Comparison of ENCODE assay signal across 17 cellular contexts in genomic region chr10:130430852-130431704, GRCh38.
DNase-seq lines count a peak whose midpoint lies in the region; ATAC-seq and TF ChIP-seq lines count a peak whose summit lies in the region.
"Had no signal": no experiment of that assay in that cellular context is flagged by ENCODE, and none has a peak within 500 bp of the region (broad histone marks: within the 10 kb centered on the region; RNA-seq: fewer than 3 reads in every experiment).

No MANE protein-coding gene starts in this region.

- TF ChIP-seq CTCF in H9 (conservative IDR thresholded peaks at IDR 0.05) (no peak), sigmoid colon (IDR thresholded peaks at IDR 0.05) (no peak), transverse colon (IDR thresholded peaks at IDR 0.05) (no peak)

- H2AK5ac ChIP-seq in H9 (ENCODE audit: insufficient read length, low read length) = no peak overlapping the region

- no peak overlapping the region for H3K27ac Mint-ChIP-seq in activated CD8-positive, alpha-beta memory T cell treated with anti-CD3 and anti-CD28 coated beads, Interleukin-2, amount 10 ng/mL, durations not matched to agents 7 days and 5 days
- H3K27ac Mint-ChIP-seq in H9 = peak overlapping the region in 1 of 3 experiments; percentile 79; a peak in 1 of 7 replicates
- H3K27ac Mint-ChIP-seq: CD8-positive, alpha-beta T cell; GM23338 had no signal

- H3K9me3 ChIP-seq in H9 (ENCODE audit: control insufficient read depth, low read depth, low read length) = no peaks in the 10 kb centered on the region
- no peaks in the 10 kb centered on the region for H3K9me3 ChIP-seq in sigmoid colon
- peaks cover 0 to 2% of the 10 kb centered on the region in 2 donors for H3K9me3 ChIP-seq in transverse colon

- CTCF ChIA-PET in activated CD8-positive, alpha-beta memory T cell treated with anti-CD3 and anti-CD28 coated beads, Interleukin-2, amount 10 ng/mL, durations not matched to agents 7 days and 5 days (lab: Charles Lee) = no interaction called here

- no peak overlapping the region for H4K5ac ChIP-seq in H9 (ENCODE audit: insufficient read length, low read depth, low read length)

- no peak overlapping the region; the same call in 1 of the 2 replicates for H3K14ac ChIP-seq in H9 (ENCODE audit: insufficient read depth, low read length)

- H3K18ac ChIP-seq in H9 (ENCODE audit: insufficient read length, low read depth, low read length) = no peak overlapping the region

- H2BK5ac ChIP-seq in H9 (ENCODE audit: insufficient read length, low read length) = no peak overlapping the region

- in situ Hi-C loops in transverse colon (cut with MboI; ENCODE audit: low pct_ligation_motif_present in 1 of 4, low pct_unique_long_range_greater_than_20kb in 1 of 4, low sequenced_read_pairs in 3 of 4) = no loop called here

- no peaks in the 10 kb centered on the region for H4K20me1 ChIP-seq in H9 (ENCODE audit: control insufficient read depth, insufficient read depth, insufficient read length)

- no peaks in the 10 kb centered on the region for H3K4me1 Mint-ChIP-seq in activated CD8-positive, alpha-beta memory T cell treated with anti-CD3 and anti-CD28 coated beads, Interleukin-2, amount 10 ng/mL, durations not matched to agents 7 days and 5 days
- H3K4me1 Mint-ChIP-seq in H9 = no peaks in the 10 kb centered on the region
- H3K4me1 Mint-ChIP-seq: CD14-positive monocyte, GM23338 had no signal

- H3K27me3 ChIP-seq in H9 (ENCODE audit: insufficient read depth, low read length) (no peaks in the 10 kb centered on the region; the same call in 1 of the 2 replicates), sigmoid colon (no peaks in the 10 kb centered on the region), transverse colon (no peaks in the 10 kb centered on the region)

- TF ChIP-seq POLR2A in sigmoid colon (IDR thresholded peaks at IDR 0.05) = no peak
- no peak for TF ChIP-seq POLR2A in transverse colon (IDR thresholded peaks at IDR 0.05)

- no peak for TF ChIP-seq EP300 in sigmoid colon (IDR thresholded peaks at IDR 0.05)
- TF ChIP-seq EP300 in transverse colon (IDR thresholded peaks at IDR 0.05; ENCODE audit: low read depth) = no peak

- H2BK15ac ChIP-seq in H9 (ENCODE audit: low read depth, low read length) = no peak overlapping the region

- H3T11ph ChIP-seq in H9 (ENCODE audit: low read length) = no peak overlapping the region

- peaks cover 2% of the 10 kb centered on the region for H3K9me3 Mint-ChIP-seq in activated CD8-positive, alpha-beta memory T cell treated with anti-CD3 and anti-CD28 coated beads, Interleukin-2, amount 10 ng/mL, durations not matched to agents 7 days and 5 days (ENCODE audit: low read depth)
- H3K9me3 Mint-ChIP-seq in H9 = peaks cover 4 to 5% of the 10 kb centered on the region in 2 experiments; a peak in 3 of 5 replicates
- H3K9me3 Mint-ChIP-seq: CD8-positive, alpha-beta T cell had no signal

- ATAC-seq in activated CD8-positive, alpha-beta memory T cell treated with anti-CD3 and anti-CD28 coated beads, Interleukin-2, amount 10 ng/mL, durations not matched to agents 7 days and 5 days = no peak
- ATAC-seq: CD8-positive, alpha-beta T cell; GM23338 had no signal

- no peak overlapping the region for H4K8ac ChIP-seq in H9 (replicated peaks; ENCODE audit: insufficient read length, low read depth, low read length)

- H3K4me3 ChIP-seq in sigmoid colon = no peak overlapping the region
- no peak overlapping the region for H3K4me3 ChIP-seq in transverse colon
- H3K4me3 ChIP-seq: GM23338 had no signal

- H3K9ac ChIP-seq in H9 (ENCODE audit: extremely low read depth, insufficient read length, low read length) = no peak overlapping the region

- no peaks in the 10 kb centered on the region for H3K79me1 ChIP-seq in H9 (ENCODE audit: insufficient read depth, low read depth, low read length, poor library complexity, severe bottlenecking)

- H3K4me3 Mint-ChIP-seq in activated CD8-positive, alpha-beta memory T cell treated with anti-CD3 and anti-CD28 coated beads, Interleukin-2, amount 10 ng/mL, durations not matched to agents 7 days and 5 days = no peak overlapping the region
- H3K4me3 Mint-ChIP-seq in H9 = no peak overlapping the region
- H3K4me3 Mint-ChIP-seq: CD14-positive monocyte; CD8-positive, alpha-beta T cell; GM23338 had no signal

- no peaks in the 10 kb centered on the region for H3K27me3 Mint-ChIP-seq in activated CD8-positive, alpha-beta memory T cell treated with anti-CD3 and anti-CD28 coated beads, Interleukin-2, amount 10 ng/mL, durations not matched to agents 7 days and 5 days
- H3K27me3 Mint-ChIP-seq in H9 (ENCODE audit: low read depth) = peaks cover 3% of the 10 kb centered on the region; the same call in 1 of the 2 replicates

- no peak overlapping the region for H4K91ac ChIP-seq in H9 (ENCODE audit: insufficient read length, low read depth, low read length)

- peak; percentile 9 for DNase-seq in activated CD8-positive, alpha-beta memory T cell treated with anti-CD3 and anti-CD28 coated beads for 24 hours
- no peak for DNase-seq in activated CD8-positive, alpha-beta memory T cell treated with anti-CD3 and anti-CD28 coated beads, Interleukin-2, amount 10 ng/mL, durations not matched to agents 7 days and 5 days
- peak; percentile 4 for DNase-seq in H9
- DNase-seq in islet precursor cell = peak; percentile 38
- DNase-seq in sigmoid colon = peak; percentile 48
- DNase-seq in transverse colon = no peak
- no peak for DNase-seq in NCI-H748 treated with DMSO at 0.1 percent for 48 hours (lab: John Stamatoyannopoulos, UW)
- DNase-seq in activated gamma-delta T cell treated with Interleukin-2 at 50 U/mL for 16 hours = no peak
- DNase-seq: COR-L47, DMS153, DMS79 treated with DMSO at 0.1 percent for 48 hours, EL, H7 had no signal

- no peaks in the 10 kb centered on the region for H3K36me3 Mint-ChIP-seq in activated CD8-positive, alpha-beta memory T cell treated with anti-CD3 and anti-CD28 coated beads, Interleukin-2, amount 10 ng/mL, durations not matched to agents 7 days and 5 days
- H3K36me3 Mint-ChIP-seq in H9 (ENCODE audit: insufficient read depth in 1 of 3, low read depth in 3 of 3) = no peaks in the 10 kb centered on the region
- H3K36me3 Mint-ChIP-seq: CD14-positive monocyte; CD8-positive, alpha-beta T cell had no signal

- H3K4ac ChIP-seq in H9 (ENCODE audit: low read depth, low read length) = no peak overlapping the region

- no peaks in the 10 kb centered on the region for H3K79me2 ChIP-seq in H9 (ENCODE audit: insufficient read depth, low read length)

- no peak overlapping the region for H2BK12ac ChIP-seq in H9 (ENCODE audit: insufficient read length, low read depth, low read length)

- H3K27ac ChIP-seq in H9 (ENCODE audit: insufficient read length, low read depth, low read length) = no peak overlapping the region
- H3K27ac ChIP-seq in sigmoid colon = no peak overlapping the region
- H3K27ac ChIP-seq in transverse colon = no peak overlapping the region
- H3K27ac ChIP-seq: 22Rv1 had no signal

- intact Hi-C loops in sigmoid colon (cut with DNase I) (no loop called here), transverse colon (cut with DNase I; ENCODE audit: low total_unique reads) (no loop called here)

- no peak overlapping the region for H2AFZ ChIP-seq in H9 (ENCODE audit: low read length)
- H2AFZ ChIP-seq: GM23338 had no signal

- H2BK20ac ChIP-seq in H9 (ENCODE audit: low read depth, low read length, poor library complexity, severe bottlenecking) = no peak overlapping the region

- H3K4me1 ChIP-seq in H9 (ENCODE audit: insufficient read depth, low read length) = no peaks in the 10 kb centered on the region
- no peaks in the 10 kb centered on the region for H3K4me1 ChIP-seq in sigmoid colon
- H3K4me1 ChIP-seq in transverse colon = no peaks in the 10 kb centered on the region

- H3K23me2 ChIP-seq in H9 (ENCODE audit: insufficient read length, low read depth, low read length, poor library complexity, severe bottlenecking) = no peaks in the 10 kb centered on the region

- H3K36me3 ChIP-seq in sigmoid colon (no peaks in the 10 kb centered on the region), transverse colon (no peaks in the 10 kb centered on the region)

- no CpG with 5 or more reads among the region's 15 CpGs for WGBS in H9 (ENCODE audit: extremely low coverage, insufficient read length, low lambda C conversion rate)
- 83 to 88% methylated on average over 15 of the region's 15 CpGs for WGBS in sigmoid colon, 2 donors
- WGBS in transverse colon (ENCODE audit: low coverage in 1 of 2), 2 donors = 86% methylated on average over 5 to 15 of the region's 15 CpGs

- H3K56ac ChIP-seq in H9 (ENCODE audit: insufficient read length, low read depth, low read length) = no peak overlapping the region

- no peak overlapping the region for H3K4me2 ChIP-seq in H9 (ENCODE audit: insufficient read depth, insufficient read length, low read length)
- H3K4me2 ChIP-seq: GM23338 had no signal

- no peak overlapping the region for H3K23ac ChIP-seq in H9 (ENCODE audit: insufficient read length, low read depth, low read length)

- no peak overlapping the region for H2BK120ac ChIP-seq in H9 (ENCODE audit: low read depth, low read length, poor library complexity, severe bottlenecking)

Comparison
In these comparisons a context has a peak if more than half of its experiments do, and no peak if none do; other contexts are left out.
1. DNase-seq: peak in activated CD8-positive, alpha-beta memory T cell treated with anti-CD3 and anti-CD28 coated beads for 24 hours (single experiment), H9 (single experiment), islet precursor cell (single experiment) and sigmoid colon (single experiment); none in activated CD8-positive, alpha-beta memory T cell treated with anti-CD3 and anti-CD28 coated beads, Interleukin-2, amount 10 ng/mL, durations not matched to agents 7 days and 5 days (single experiment), transverse colon (single experiment), NCI-H748 treated with DMSO at 0.1 percent for 48 hours (single experiment) and activated gamma-delta T cell treated with Interleukin-2 at 50 U/mL for 16 hours (single experiment).